ENCODE assay signal across 36 cellular contexts in the genomic region with DNA sequence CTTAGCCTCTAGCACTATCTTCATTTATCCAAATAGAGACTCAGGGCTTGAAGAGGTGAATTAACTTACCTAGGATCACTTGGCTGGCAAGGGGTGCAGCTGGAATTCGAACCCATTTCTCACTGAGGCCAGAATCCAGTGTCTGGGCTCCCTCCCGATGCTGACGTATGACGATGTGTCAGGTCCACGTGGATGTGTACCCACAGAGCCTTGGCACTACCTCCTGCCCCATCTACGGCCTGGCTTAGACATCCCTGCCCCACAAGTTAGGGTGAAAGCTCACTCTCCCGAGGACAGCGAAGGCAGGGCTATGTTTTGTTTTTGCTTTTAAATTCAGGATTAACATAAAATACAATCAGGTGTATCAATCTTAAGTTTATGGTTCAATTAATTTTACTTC.
"Had no signal": no experiment of that assay in that cellular context is flagged by ENCODE, and none has a peak within 500 bp of the region (broad histone marks: within the 10 kb centered on the region; RNA-seq: fewer than 3 reads in every experiment).

No MANE protein-coding gene starts in this region.

- H3K4me1 ChIP-seq: adrenal gland, body of pancreas, breast epithelium had no signal

- H3K36me3 ChIP-seq: adrenal gland, brain microvascular endothelial cell, breast epithelium, WERI-Rb-1 had no signal

- H3K9me3 Mint-ChIP-seq: activated CD4-positive, alpha-beta memory T cell treated with anti-CD3 and anti-CD28 coated beads, Interleukin-2, amount 10 ng/mL, durations not matched to agents 7 days and 5 days; activated CD4-positive, alpha-beta T cell treated with anti-CD3 and anti-CD28 coated beads, Interleukin-2, amount 10 ng/mL, durations not matched to agents 7 days and 5 days; activated naive CD4-positive, alpha-beta T cell treated with anti-CD3 and anti-CD28 coated beads for 36 hours; activated naive CD4-positive, alpha-beta T cell treated with anti-CD3 and anti-CD28 coated beads, Interleukin-2, amount 50 U/mL, for 72 hours; activated naive CD8-positive, alpha-beta T cell treated with anti-CD3 and anti-CD28 coated beads for 36 hours; activated T-cell treated with anti-CD3 and anti-CD28 coated beads, Interleukin-2, amount 50 U/mL, for 24 hours; activated T-helper 1 cell treated with anti-CD3 and anti-CD28 coated beads, Interleukin-12 subunit alpha, Interleukin-12 subunit beta, Interleukin-2, Interleukin-4 antibody, amounts not matched to agents 30 ng/mL and 10 ng/mL and 1 ng/mL, durations not matched to agents 14 hours and 24 hours and 36 hours; activated T-helper 17 cell treated with anti-CD3 and anti-CD28 coated beads, Interleukin-2, amount 50 U/mL, for 72 hours; T-cell; T-helper 2 cell treated with Interferon-gamma antibody and Interleukin-4, amounts not matched to agents 5 μg/mL and 100 μg/mL, for 36 hours; WTC11 had no signal

- H3K4me3 ChIP-seq: adrenal gland, body of pancreas, breast epithelium had no signal

- DNase-seq: activated CD4-positive, alpha-beta memory T cell treated with anti-CD3 and anti-CD28 coated beads, Interleukin-2, amount 10 ng/mL, durations not matched to agents 7 days and 5 days; activated CD4-positive, alpha-beta T cell treated with anti-CD3 and anti-CD28 coated beads for 1 hour; activated CD4-positive, alpha-beta T cell treated with anti-CD3 and anti-CD28 coated beads for 36 hours; activated CD4-positive, alpha-beta T cell treated with anti-CD3 and anti-CD28 coated beads for 48 hours; activated CD4-positive, alpha-beta T cell treated with anti-CD3 and anti-CD28 coated beads, Interleukin-2, amount 10 ng/mL, durations not matched to agents 7 days and 5 days; activated CD4-positive, alpha-beta T cell treated with anti-CD3 and anti-CD28 coated beads, Interleukin-2, amount 50 U/mL, for 48 hours; activated CD4-positive, CD25-positive, alpha-beta regulatory T cell; activated CD8-positive, alpha-beta memory T cell treated with anti-CD3 and anti-CD28 coated beads for 24 hours; activated CD8-positive, alpha-beta memory T cell treated with anti-CD3 and anti-CD28 coated beads, Interleukin-2, amount 10 ng/mL, durations not matched to agents 7 days and 5 days; activated CD8-positive, alpha-beta memory T cell treated with anti-CD3 and anti-CD28 coated beads, Interleukin-2, amount 50 U/mL, for 48 hours; activated CD8-positive, alpha-beta T cell treated with anti-CD3 and anti-CD28 coated beads, Interleukin-2, amount 10 ng/mL, durations not matched to agents 7 days and 5 days; activated effector memory CD4-positive, alpha-beta T cell treated with anti-CD3 and anti-CD28 coated beads, Interleukin-2, amount 50 U/mL, for 16 hours; activated gamma-delta T cell treated with Interleukin-2 at 50 U/mL for 16 hours; activated naive CD4-positive, alpha-beta T cell; activated naive CD4-positive, alpha-beta T cell treated with anti-CD3 and anti-CD28 coated beads for 36 hours; activated naive CD4-positive, alpha-beta T cell treated with anti-CD3 and anti-CD28 coated beads, Interleukin-2, amount 50 U/mL, for 16 hours; activated naive CD8-positive, alpha-beta T cell treated with anti-CD3 and anti-CD28 coated beads for 36 hours; activated T-cell treated with anti-CD3 and anti-CD28 coated beads, Interleukin-2, amount 50 U/mL, for 24 hours; activated T-cell treated with anti-CD3 and anti-CD28 coated beads, Interleukin-2, amount 50 U/mL, for 48 hours; adrenal gland; amniotic stem cell; aorta; body of pancreas; brain microvascular endothelial cell; central memory CD4-positive, alpha-beta T cell; T-cell; T-helper 2 cell; T-helper 9 cell; WERI-Rb-1 had no signal

- H3K4me1 Mint-ChIP-seq: activated CD4-positive, alpha-beta memory T cell treated with anti-CD3 and anti-CD28 coated beads, Interleukin-2, amount 10 ng/mL, durations not matched to agents 7 days and 5 days; activated CD4-positive, alpha-beta T cell treated with anti-CD3 and anti-CD28 coated beads for 36 hours; activated CD8-positive, alpha-beta memory T cell treated with anti-CD3 and anti-CD28 coated beads, Interleukin-2, amount 10 ng/mL, durations not matched to agents 7 days and 5 days; activated naive CD8-positive, alpha-beta T cell treated with anti-CD3 and anti-CD28 coated beads for 36 hours had no signal

- H3K27ac Mint-ChIP-seq: activated CD4-positive, alpha-beta memory T cell treated with anti-CD3 and anti-CD28 coated beads, Interleukin-2, amount 10 ng/mL, durations not matched to agents 7 days and 5 days; activated CD4-positive, alpha-beta T cell treated with anti-CD3 and anti-CD28 coated beads for 36 hours; activated CD4-positive, alpha-beta T cell treated with anti-CD3 and anti-CD28 coated beads, Interleukin-2, amount 10 ng/mL, durations not matched to agents 7 days and 5 days; activated CD8-positive, alpha-beta memory T cell treated with anti-CD3 and anti-CD28 coated beads, Interleukin-2, amount 10 ng/mL, durations not matched to agents 7 days and 5 days; activated CD8-positive, alpha-beta T cell treated with anti-CD3 and anti-CD28 coated beads, Interleukin-2, amount 10 ng/mL, durations not matched to agents 7 days and 5 days; activated naive CD4-positive, alpha-beta T cell treated with anti-CD3 and anti-CD28 coated beads for 36 hours; activated naive CD8-positive, alpha-beta T cell treated with anti-CD3 and anti-CD28 coated beads for 36 hours; activated T-cell treated with anti-CD3 and anti-CD28 coated beads, Interleukin-2, amount 50 U/mL, for 24 hours; activated T-helper 1 cell treated with anti-CD3 and anti-CD28 coated beads, Interleukin-12 subunit alpha, Interleukin-12 subunit beta, Interleukin-2, Interleukin-4 antibody, amounts not matched to agents 30 ng/mL and 10 ng/mL and 1 ng/mL, durations not matched to agents 14 hours and 24 hours and 36 hours; activated T-helper 17 cell treated with anti-CD3 and anti-CD28 coated beads, Interleukin-2, amount 50 U/mL, for 72 hours; T-cell; T-helper 2 cell treated with Interferon-gamma antibody and Interleukin-4, amounts not matched to agents 5 μg/mL and 100 μg/mL, for 36 hours; WTC11 had no signal

- H3K27ac ChIP-seq: adrenal gland, body of pancreas, brain microvascular endothelial cell, breast epithelium, WERI-Rb-1 had no signal

- H3K4me3 Mint-ChIP-seq: activated CD4-positive, alpha-beta memory T cell treated with anti-CD3 and anti-CD28 coated beads, Interleukin-2, amount 10 ng/mL, durations not matched to agents 7 days and 5 days; activated CD4-positive, alpha-beta T cell treated with anti-CD3 and anti-CD28 coated beads for 36 hours; activated CD4-positive, alpha-beta T cell treated with anti-CD3 and anti-CD28 coated beads, Interleukin-2, amount 10 ng/mL, durations not matched to agents 7 days and 5 days; activated CD8-positive, alpha-beta memory T cell treated with anti-CD3 and anti-CD28 coated beads, Interleukin-2, amount 10 ng/mL, durations not matched to agents 7 days and 5 days; activated CD8-positive, alpha-beta T cell treated with anti-CD3 and anti-CD28 coated beads, Interleukin-2, amount 10 ng/mL, durations not matched to agents 7 days and 5 days; activated naive CD4-positive, alpha-beta T cell treated with anti-CD3 and anti-CD28 coated beads for 36 hours; activated naive CD8-positive, alpha-beta T cell treated with anti-CD3 and anti-CD28 coated beads for 36 hours; activated T-cell treated with anti-CD3 and anti-CD28 coated beads, Interleukin-2, amount 50 U/mL, for 24 hours; activated T-helper 1 cell treated with anti-CD3 and anti-CD28 coated beads, Interleukin-12 subunit alpha, Interleukin-12 subunit beta, Interleukin-2, Interleukin-4 antibody, amounts not matched to agents 30 ng/mL and 10 ng/mL and 1 ng/mL, durations not matched to agents 14 hours and 24 hours and 36 hours; activated T-helper 17 cell treated with anti-CD3 and anti-CD28 coated beads, Interleukin-2, amount 50 U/mL, for 72 hours; T-cell; T-helper 2 cell treated with Interferon-gamma antibody and Interleukin-4, amounts not matched to agents 5 μg/mL and 100 μg/mL, for 36 hours; WTC11 had no signal

- H3K27me3 ChIP-seq: adrenal gland, body of pancreas, brain microvascular endothelial cell, breast epithelium had no signal

- H3K36me3 Mint-ChIP-seq: activated CD8-positive, alpha-beta memory T cell treated with anti-CD3 and anti-CD28 coated beads, Interleukin-2, amount 10 ng/mL, durations not matched to agents 7 days and 5 days; activated naive CD4-positive, alpha-beta T cell treated with anti-CD3 and anti-CD28 coated beads, Interleukin-2, amount 50 U/mL, for 72 hours; activated naive CD8-positive, alpha-beta T cell treated with anti-CD3 and anti-CD28 coated beads for 36 hours; WTC11 had no signal

- H3K9me3 ChIP-seq: adrenal gland, body of pancreas, breast epithelium had no signal

- ATAC-seq: activated CD4-positive, alpha-beta T cell treated with anti-CD3 and anti-CD28 coated beads for 36 hours; activated CD4-positive, CD25-positive, alpha-beta regulatory T cell treated with anti-CD3 and anti-CD28 coated beads, Interleukin-2, amount 50 U/mL, for 24 hours; activated CD8-positive, alpha-beta memory T cell treated with anti-CD3 and anti-CD28 coated beads, Interleukin-2, amount 10 ng/mL, durations not matched to agents 7 days and 5 days; activated CD8-positive, alpha-beta T cell treated with anti-CD3 and anti-CD28 coated beads, Interleukin-2, amount 10 ng/mL, durations not matched to agents 7 days and 5 days; activated naive CD4-positive, alpha-beta T cell treated with anti-CD3 and anti-CD28 coated beads, Interleukin-2, amount 50 U/mL, for 72 hours; activated T-helper 17 cell treated with anti-CD3 and anti-CD28 coated beads, Interleukin-2, amount 50 U/mL, for 72 hours; body of pancreas; T-cell; WTC11 had no signal

- H3K27me3 Mint-ChIP-seq: activated CD4-positive, alpha-beta memory T cell treated with anti-CD3 and anti-CD28 coated beads, Interleukin-2, amount 10 ng/mL, durations not matched to agents 7 days and 5 days; activated CD4-positive, alpha-beta T cell treated with anti-CD3 and anti-CD28 coated beads for 36 hours; activated CD4-positive, alpha-beta T cell treated with anti-CD3 and anti-CD28 coated beads, Interleukin-2, amount 10 ng/mL, durations not matched to agents 7 days and 5 days; activated CD8-positive, alpha-beta memory T cell treated with anti-CD3 and anti-CD28 coated beads, Interleukin-2, amount 10 ng/mL, durations not matched to agents 7 days and 5 days; activated naive CD8-positive, alpha-beta T cell treated with anti-CD3 and anti-CD28 coated beads for 36 hours; activated T-cell treated with anti-CD3 and anti-CD28 coated beads, Interleukin-2, amount 50 U/mL, for 24 hours; activated T-helper 17 cell treated with anti-CD3 and anti-CD28 coated beads, Interleukin-2, amount 50 U/mL, for 72 hours; T-cell had no signal
